19 cellular contexts compared by ENCODE assay signal in the genomic region with DNA sequence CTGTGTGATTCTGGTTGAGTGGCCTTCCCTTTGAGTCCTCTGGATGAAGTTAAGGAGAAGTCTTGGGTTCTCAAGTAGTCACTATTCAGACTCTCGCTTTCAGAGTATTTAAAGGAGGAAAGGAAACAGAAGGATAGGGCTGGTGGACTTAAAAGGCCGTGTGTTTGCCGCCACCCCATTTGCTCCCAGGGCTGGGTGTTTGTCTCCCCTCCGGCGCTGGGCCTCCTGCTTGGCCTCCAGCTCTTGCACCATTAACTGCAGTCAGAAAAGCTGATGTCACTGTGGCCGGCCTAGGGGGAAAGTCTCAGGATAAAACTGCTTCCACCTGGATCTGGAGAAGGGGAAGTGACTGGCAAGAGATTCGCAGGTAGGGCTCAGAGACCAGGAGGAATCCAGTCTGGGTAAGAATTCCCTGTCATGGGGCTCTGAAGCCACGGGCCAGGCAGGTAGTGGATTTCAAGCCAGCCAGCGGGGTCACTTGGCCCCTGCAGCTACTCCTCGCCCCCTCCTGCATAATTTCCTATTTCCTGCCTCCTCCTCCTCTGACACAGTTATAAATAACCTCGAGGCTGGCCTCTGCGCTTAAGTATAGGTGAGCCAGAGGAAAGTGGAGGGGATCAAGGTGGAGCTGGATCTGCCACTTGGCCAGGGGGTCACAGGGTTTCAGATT. TPM values are rescaled to one million over a fixed set of nuclear protein-coding genes. Genes with fewer than 3 reads are reported as not detected.
DNase-seq lines count a peak whose midpoint lies in the region; ATAC-seq and TF ChIP-seq lines count a peak whose summit lies in the region.
"Had no signal": no experiment of that assay in that cellular context is flagged by ENCODE, and none has a peak within 500 bp of the region (broad histone marks: within the 10 kb centered on the region; RNA-seq: fewer than 3 reads in every experiment).

No MANE protein-coding gene starts in this region.

- TF ChIP-seq CTCF in heart right ventricle (IDR thresholded peaks at IDR 0.05) (no peak), nephron (IDR thresholded peaks at IDR 0.05; ENCODE audit: unreplicated experiment in 3 of 3) (no peak), upper lobe of left lung (IDR thresholded peaks at IDR 0.05) (no peak)

- no peak overlapping the region for H3K4me3 Mint-ChIP-seq in nephron
- H3K4me3 Mint-ChIP-seq: central memory CD8-positive, alpha-beta T cell; naive thymus-derived CD4-positive, alpha-beta T cell had no signal

- H3K27me3 ChIP-seq in heart right ventricle (no peaks in the 10 kb centered on the region), upper lobe of left lung (no peaks in the 10 kb centered on the region)

- peak; percentile 34 to 69 (median 54) for ATAC-seq in heart right ventricle
- ATAC-seq in upper lobe of left lung (ENCODE audit: low FRiP score in 2 of 2): no peak
- no peak for ATAC-seq in GM18861 (IDR thresholded peaks at IDR 0.05; ENCODE audit: unreplicated experiment)
- ATAC-seq: naive thymus-derived CD4-positive, alpha-beta T cell had no signal

- 38 to 44% methylated on average over 12 of the region's 12 CpGs for WGBS in heart right ventricle, 2 donors
- WGBS in upper lobe of left lung, 2 donors: 52 to 58% methylated on average over 11 to 12 of the region's 12 CpGs

- DNase-seq in UCSD-AML1 (lab: John Stamatoyannopoulos, UW; ENCODE audit: unreplicated experiment) (peak; percentile 65), heart right ventricle (no peak), upper lobe of left lung (no peak), D341Med (ENCODE audit: low spot score) (no peak), A172 (ENCODE audit: low spot score) (no peak)
- DNase-seq: activated CD4-positive, alpha-beta T cell treated with anti-CD3 and anti-CD28 coated beads for 48 hours; activated effector memory CD4-positive, alpha-beta T cell treated with Interleukin-2 at 50 U/mL for 16 hours; AML-193; amniotic stem cell; COR-L47; mammary epithelial cell; naive thymus-derived CD4-positive, alpha-beta T cell; NCI-H1105 treated with DMSO at 0.1 percent for 48 hours; NCI-H524; posterior cingulate gyrus; SW 1271 had no signal

- no peak for TF ChIP-seq EP300 in upper lobe of left lung (IDR thresholded peaks at IDR 0.05)

- peaks cover 4% of the 10 kb centered on the region for H3K27me3 Mint-ChIP-seq in nephron (ENCODE audit: low read depth)

- H3K4me3 ChIP-seq in heart right ventricle: no peak overlapping the region
- no peak overlapping the region for H3K4me3 ChIP-seq in upper lobe of left lung

- H3K4me1 ChIP-seq in heart right ventricle (peaks cover 44 to 99% (median 90%) of the 10 kb centered on the region in 9 donors), upper lobe of left lung (peaks cover 60 to 88% (median 70%) of the 10 kb centered on the region in 4 donors)

- peak overlapping the region in 2 of 3 experiments; percentile 19 to 88 for H3K27ac Mint-ChIP-seq in nephron
- H3K27ac Mint-ChIP-seq: naive thymus-derived CD4-positive, alpha-beta T cell had no signal

- H3K36me3 ChIP-seq in heart right ventricle (peaks cover 0 to 25% (median 0%) of the 10 kb centered on the region in 9 donors), upper lobe of left lung (peaks cover 0 to 69% (median 5%) of the 10 kb centered on the region in 4 donors)

- no peak for TF ChIP-seq POLR2A in upper lobe of left lung (IDR thresholded peaks at IDR 0.05)

- H3K9me3 Mint-ChIP-seq in nephron: no peaks in the 10 kb centered on the region
- H3K9me3 Mint-ChIP-seq: central memory CD8-positive, alpha-beta T cell; naive thymus-derived CD4-positive, alpha-beta T cell had no signal

- H3K27ac ChIP-seq in heart right ventricle (peak overlapping the region in 9 of 10 donors; percentile 41 to 89 (median 73)), upper lobe of left lung (peak overlapping the region; percentile 10 to 67 (median 44))

- H3K36me3 Mint-ChIP-seq in nephron (ENCODE audit: low read depth): no peaks in the 10 kb centered on the region
- H3K36me3 Mint-ChIP-seq: naive thymus-derived CD4-positive, alpha-beta T cell had no signal

- H3K9me3 ChIP-seq in heart right ventricle: no peaks in the 10 kb centered on the region
- H3K9me3 ChIP-seq in upper lobe of left lung: no peaks in the 10 kb centered on the region

- intact Hi-C loops in heart right ventricle (cut with DNase I): loop anchor here in 1 of 10 donors (5.0 kb wide), 1 partner anchor 34 kb away; no protein-coding TSS in a partner anchor

- H3K4me1 Mint-ChIP-seq in nephron: peaks cover 82% of the 10 kb centered on the region
- H3K4me1 Mint-ChIP-seq: central memory CD8-positive, alpha-beta T cell had no signal

RNA-seq across cellular contexts. Expression of gene TIMP3, which starts 17.1 kb away (rescaled TPM):
- total RNA-seq in heart right ventricle (100 to 1,000 TPM in 9 of 10 donors, 10 to 100 TPM in 1; 91.9 to 380 (median 166) TPM), upper lobe of left lung (100 to 1,000 TPM; 196 to 659 (median 531) TPM)
- polyA plus RNA-seq in heart right ventricle: 100 to 1,000 TPM; 134 to 173 TPM
- 9.0 and 17.6 TPM in 2 replicates for total RNA-seq in A172 (2014; rRNA removed; shearing (Covaris generic))
- polyA plus RNA-seq: naive thymus-derived CD4-positive, alpha-beta T cell had no signal

Comparison
In these comparisons a context has a peak if more than half of its experiments do, and no peak if none do; other contexts are left out.
1. ATAC-seq: peak in heart right ventricle (8 of 8); none in upper lobe of left lung (0 of 2) and GM18861 (single experiment).